22 cellular contexts compared by ENCODE assay signal in the genomic region with DNA sequence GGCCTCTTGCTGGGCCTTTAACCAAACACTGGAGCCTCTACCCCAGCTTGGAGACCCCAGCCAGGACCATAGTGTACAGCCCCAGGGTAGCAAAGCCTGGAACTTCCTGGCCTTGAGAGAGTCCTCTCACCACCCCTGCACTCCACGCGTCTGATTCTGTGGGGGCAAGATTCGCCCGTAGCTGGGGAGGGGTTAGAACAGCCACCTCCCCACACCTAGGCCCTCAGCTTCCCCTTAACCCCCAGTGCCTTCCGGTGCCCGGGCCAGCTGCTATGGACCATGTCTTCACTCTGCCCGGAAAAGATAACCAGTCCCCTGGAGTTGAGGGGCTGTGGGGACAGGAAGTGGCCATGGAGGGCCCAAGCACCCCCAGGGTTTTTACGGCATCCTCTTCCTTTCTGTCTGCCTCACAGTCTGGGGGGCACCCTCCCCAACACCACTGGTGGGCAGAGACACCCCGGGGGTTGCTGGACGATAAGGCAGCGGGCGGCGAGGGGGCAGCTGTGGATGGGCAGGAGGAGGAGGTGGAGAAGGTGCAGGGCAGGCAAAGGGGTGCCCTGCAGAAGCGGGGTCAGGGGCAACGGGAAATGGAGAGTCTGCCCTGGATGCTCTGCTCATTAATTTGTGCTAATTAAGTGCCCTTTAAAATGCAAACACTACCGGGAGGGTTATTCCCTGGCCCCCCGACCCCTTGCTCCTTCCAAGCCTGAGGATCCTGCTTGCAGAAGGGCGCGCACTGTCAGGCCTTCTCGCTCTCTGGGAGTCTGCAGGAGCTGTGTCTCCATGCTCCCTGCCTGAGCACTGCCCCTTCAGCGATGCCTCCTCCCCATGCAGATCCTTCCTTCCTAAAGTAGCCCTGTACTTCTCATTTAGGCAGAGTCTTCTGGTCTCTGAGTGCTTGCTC.
"Had no signal": no experiment of that assay in that cellular context is flagged by ENCODE, and none has a peak within 500 bp of the region (broad histone marks: within the 10 kb centered on the region; RNA-seq: fewer than 3 reads in every experiment).

No MANE protein-coding gene starts in this region.

- H3K9me3 Mint-ChIP-seq: dendritic cell treated with granulocyte-macrophage colony-stimulating factor and Interleukin-4, amounts not matched to agents 40 ng/mL and 50 ng/mL, for 4 days; mesothelial cell of epicardium; neural crest cell; T-helper 2 cell treated with Interferon-gamma antibody and Interleukin-4, amounts not matched to agents 5 μg/mL and 100 μg/mL, for 36 hours had no signal

- H3K27ac Mint-ChIP-seq: activated naive CD8-positive, alpha-beta T cell; dendritic cell treated with granulocyte-macrophage colony-stimulating factor and Interleukin-4, amounts not matched to agents 40 ng/mL and 50 ng/mL, for 4 days; mesothelial cell of epicardium; T-helper 2 cell treated with Interferon-gamma antibody and Interleukin-4, amounts not matched to agents 5 μg/mL and 100 μg/mL, for 36 hours had no signal

- H3K4me1 Mint-ChIP-seq: neural crest cell had no signal

- DNase-seq: activated CD4-positive, alpha-beta T cell treated with anti-CD3 and anti-CD28 coated beads for 1 hour; activated CD4-positive, alpha-beta T cell treated with anti-CD3 and anti-CD28 coated beads, Interleukin-2, amount 50 U/mL, for 4 hours; activated gamma-delta T cell treated with Interleukin-2 at 50 U/mL for 16 hours; activated T-cell treated with anti-CD3 and anti-CD28 coated beads, Interleukin-2, amount 50 U/mL, for 48 hours; anterior cingulate cortex; brain microvascular endothelial cell; effector memory CD4-positive, alpha-beta T cell; gastrocnemius medialis; heart left ventricle; stimulated activated CD4-positive, alpha-beta T cell treated with anti-CD3 and anti-CD28 coated beads, Interleukin-1b, Interleukin-23, amount 100 ng/mL, for 48 hours; stomach; SW 1271; testis; upper lobe of right lung had no signal

- H3K9me3 ChIP-seq: gastrocnemius medialis, heart left ventricle, pancreas, stomach, testis, upper lobe of right lung had no signal

- H3K4me3 Mint-ChIP-seq: activated naive CD8-positive, alpha-beta T cell; dendritic cell treated with granulocyte-macrophage colony-stimulating factor and Interleukin-4, amounts not matched to agents 40 ng/mL and 50 ng/mL, for 4 days; mesothelial cell of epicardium had no signal

- H3K36me3 ChIP-seq: brain microvascular endothelial cell, gastrocnemius medialis, heart left ventricle, pancreas, stomach, upper lobe of right lung had no signal

- H3K27me3 Mint-ChIP-seq: activated naive CD8-positive, alpha-beta T cell had no signal

- H3K27ac ChIP-seq: brain microvascular endothelial cell, gastrocnemius medialis, heart left ventricle, pancreas, stomach, testis, upper lobe of right lung had no signal

- H3K4me3 ChIP-seq: gastrocnemius medialis, heart left ventricle, lung, pancreas, stomach, testis, upper lobe of right lung had no signal

- H3K36me3 Mint-ChIP-seq: activated naive CD8-positive, alpha-beta T cell; mesothelial cell of epicardium had no signal

- ATAC-seq: gastrocnemius medialis, heart left ventricle, pancreas, sciatic nerve, upper lobe of right lung had no signal

- H3K27me3 ChIP-seq: brain microvascular endothelial cell, heart left ventricle, pancreas, testis, upper lobe of right lung had no signal
